Comparison of ENCODE assay signal across 20 cellular contexts in genomic region chr6:78577585-78577984, GRCh38.
"Had no signal": no experiment of that assay in that cellular context is flagged by ENCODE, and none has a peak within 500 bp of the region (broad histone marks: within the 10 kb centered on the region; RNA-seq: fewer than 3 reads in every experiment).

No MANE protein-coding gene starts in this region.

- H3K4me3 ChIP-seq: K562, SJSA1, SK-N-MC had no signal

- DNase-seq: NCI-H1092; NCI-H1105 treated with DMSO at 0.1 percent for 48 hours; NCI-H1417 treated with DMSO at 0.1 percent for 48 hours; NCI-H1694; NCI-H2081; NCI-H2107; NCI-H2227 treated with DMSO at 0.1 percent for 48 hours; NCI-H524; NCI-H526 treated with DMSO at 0.1 percent for 48 hours; NCI-H82; NK-92 treated with Interleukin-12 subunit alpha and Interleukin-12 subunit beta, amount 100 ng/mL, for 24 hours; PC-3; Right ventricle myocardium superior; SIG-M5; T-helper 2 cell had no signal

- ATAC-seq: K562, Panc1, PC-3 had no signal

- H3K36me3 ChIP-seq: SJSA1 had no signal

- H3K27me3 ChIP-seq: SJSA1 had no signal

- H3K27ac ChIP-seq: HL-60, SJSA1, SK-N-MC had no signal
